9 cellular contexts compared by ENCODE assay signal in genomic region chr3:185960518-185961288, GRCh38. TPM values are rescaled to one million over a fixed set of nuclear protein-coding genes. Genes with fewer than 3 reads are reported as not detected.
DNase-seq lines count a peak whose midpoint lies in the region; ATAC-seq, FAIRE-seq and TF ChIP-seq lines count a peak whose summit lies in the region.
"Had no signal": no experiment of that assay in that cellular context is flagged by ENCODE, and none has a peak within 500 bp of the region (broad histone marks: within the 10 kb centered on the region; RNA-seq: fewer than 3 reads in every experiment).

No MANE protein-coding gene starts in this region.

- intact Hi-C loops in head of caudate nucleus (cut with DNase I): no loop called here

- peak in 1 of 2 experiments; percentile 34 for DNase-seq in A549 (ENCODE audit: low read depth in 1 of 2, low spot score in 1 of 2)
- no peak for DNase-seq in epithelial cell of esophagus (ENCODE audit: low read depth)
- no peak for DNase-seq in osteoblast (ENCODE audit: insufficient read length, low spot score, missing footprints)
- DNase-seq in WERI-Rb-1: no peak
- DNase-seq in NCI-H446 treated with DMSO at 0.1 percent for 48 hours (lab: John Stamatoyannopoulos, UW): no peak
- DNase-seq in head of caudate nucleus: no peak
- DNase-seq: CD4-positive, alpha-beta memory T cell had no signal

- no peaks in the 10 kb centered on the region for H3K9me3 ChIP-seq in A549
- no peaks in the 10 kb centered on the region for H3K9me3 ChIP-seq in osteoblast (ENCODE audit: low read depth, low read length)
- H3K9me3 ChIP-seq in WERI-Rb-1 (ENCODE audit: severe bottlenecking): no peaks in the 10 kb centered on the region

- peak overlapping the region; percentile 71 for H2AFZ ChIP-seq in osteoblast (ENCODE audit: low read length)

- H3K4me1 ChIP-seq in A549 (peaks cover 22% of the 10 kb centered on the region), osteoblast (ENCODE audit: insufficient read depth, low read length) (peaks cover 9% of the 10 kb centered on the region)

- ATAC-seq in A549 (peak; percentile 59 to 75), HG03354 (IDR thresholded peaks at IDR 0.05; ENCODE audit: poor library complexity, severe bottlenecking, unreplicated experiment) (no peak)

- TF ChIP-seq EP300 in A549 (IDR thresholded peaks at IDR 0.05): no peak
- no peak for TF ChIP-seq EP300 in Ishikawa (IDR thresholded peaks at IDR 0.05; ENCODE audit: borderline replicate concordance)

- no peak for TF ChIP-seq RAD21 in A549 (conservative IDR thresholded peaks at IDR 0.05 in 1 of 2, IDR thresholded peaks at IDR 0.05 in 1 of 2)
- TF ChIP-seq RAD21 in Ishikawa (IDR thresholded peaks at IDR 0.05; ENCODE audit: low read depth): no peak

- H3K4me2 ChIP-seq in A549 (peak overlapping the region; percentile 89), osteoblast (ENCODE audit: insufficient read depth, low read length) (peak overlapping the region; percentile 77)

- no peak for FAIRE-seq in A549 (lab: Jason Lieb, UNC)

- CTCF ChIA-PET in A549 (lab: Yijun Ruan, JAX): interaction anchor here (0.9 to 12.2 kb wide), 3 partner anchors 13 to 22 kb away, joined by 3 to 158 read pairs (median 3); partner anchors contain the start of gene TRA2B

- no peak; the same call in 1 of the 2 replicates for TF ChIP-seq POLR2A in A549 (IDR thresholded peaks at IDR 0.05; ENCODE audit: low read length)

- H4K20me1 ChIP-seq in osteoblast (ENCODE audit: insufficient read depth, low read length): no peaks in the 10 kb centered on the region

- H3K79me2 ChIP-seq in osteoblast (ENCODE audit: insufficient read depth, low read length): no peaks in the 10 kb centered on the region

- WGBS in A549 (ENCODE audit: missing lambda C conversion rate): 3% methylated on average over 4 of the region's 4 CpGs

- H3K36me3 ChIP-seq in osteoblast (ENCODE audit: insufficient read depth, low read length): no peaks in the 10 kb centered on the region
- H3K36me3 ChIP-seq in WERI-Rb-1: no peaks in the 10 kb centered on the region

- H3K27ac ChIP-seq in A549 (peak overlapping the region; percentile 81 to 88), osteoblast (ENCODE audit: low read depth, low read length) (peak overlapping the region; percentile 92), WERI-Rb-1 (no peak overlapping the region)

- no peak for TF ChIP-seq CTCF in A549 (IDR thresholded peaks at IDR 0.05)
- TF ChIP-seq CTCF in epithelial cell of esophagus (IDR thresholded peaks at IDR 0.05; ENCODE audit: insufficient read depth, low read depth, low read length, missing control alignments): no peak
- TF ChIP-seq CTCF in osteoblast (IDR thresholded peaks at IDR 0.05; ENCODE audit: extremely low read depth, low read depth, low read length): no peak
- TF ChIP-seq CTCF in WERI-Rb-1 (IDR thresholded peaks at IDR 0.05; ENCODE audit: low read depth, low read length): no peak

- H3K27me3 ChIP-seq in osteoblast (ENCODE audit: insufficient read depth, low read length) (no peaks in the 10 kb centered on the region), WERI-Rb-1 (ENCODE audit: insufficient read depth, low read depth, severe bottlenecking) (no peaks in the 10 kb centered on the region)

- H3K4me3 ChIP-seq in A549 (peak overlapping the region; percentile 58), epithelial cell of esophagus (ENCODE audit: low read length) (peak overlapping the region; percentile 46), osteoblast (ENCODE audit: insufficient read depth, low read length) (no peak overlapping the region), WERI-Rb-1 (ENCODE audit: low read depth, low read length) (no peak overlapping the region)

- POLR2A ChIA-PET in A549 (lab: Yijun Ruan, JAX): interaction anchor here (1.4 to 2.3 kb wide), 3 partner anchors 12 to 23 kb away, joined by 4 to 18 read pairs (median 6); partner anchors contain the start of gene TRA2B

TF ChIP-seq in A549, 52 proteins besides CTCF, POLR2A, EP300 and RAD21:
- TF ChIP-seq ZNF302 (CRISPR knock-in tag; IDR thresholded peaks at IDR 0.05) (no peak), TP53 (CRISPR knock-in tag; IDR thresholded peaks at IDR 0.05) (peak; percentile 92; the same call in 1 of the 2 replicates), TFCP2L1 (CRISPR knock-in tag; IDR thresholded peaks at IDR 0.05) (peak; percentile 86; the same call in 1 of the 2 replicates), HOXA7 (CRISPR knock-in tag; IDR thresholded peaks at IDR 0.05) (peak; percentile 43; the same call in 1 of the 2 replicates), RARB (CRISPR knock-in tag; IDR thresholded peaks at IDR 0.05) (peak; percentile 41; the same call in 1 of the 2 replicates)

TF ChIP-seq in Ishikawa, 13 proteins besides CTCF, POLR2A, EP300 and RAD21:
- TF ChIP-seq TAF1 (IDR thresholded peaks at IDR 0.05; ENCODE audit: low read depth) (peak; percentile 20; the same call in 1 of the 2 replicates), EGR1 (IDR thresholded peaks at IDR 0.05) (no peak), MAX (IDR thresholded peaks at IDR 0.05) (no peak)

RNA-seq across cellular contexts. Expression of gene TRA2B, which starts 22.9 kb away (rescaled TPM):
- 186 and 273 TPM in 2 replicates for polyA plus RNA-seq in A549 (2011; rRNA removed)
- polyA plus RNA-seq in A549 (2012; cell fraction: cytosol; rRNA removed): 125 and 182 TPM in 2 replicates
- polyA plus RNA-seq in A549 (2012; cell fraction: nucleus; rRNA removed): 115 and 156 TPM in 2 replicates
- 180 to 204 TPM (median 193 TPM) in 3 replicates for polyA plus RNA-seq in A549 (2017; fragmentation: RNase III; extraction: RNeasy Plus Mini Kit Qiagen cat#74134 plus additional on column Dnase treatment)
- 238 and 248 TPM in 2 replicates for polyA minus RNA-seq in A549 (2011; rRNA and poly(A)+ RNA removed)
- total RNA-seq in osteoblast: 95.2 and 111 TPM in 2 replicates

Comparison
In these comparisons a context has a peak if more than half of its experiments do, and no peak if none do; other contexts are left out.
1. H3K4me3 ChIP-seq: peak in A549 (single experiment) and epithelial cell of esophagus (single experiment); none in osteoblast (single experiment) and WERI-Rb-1 (single experiment).